Comparison of ENCODE assay signal across 17 cellular contexts in the genomic region with DNA sequence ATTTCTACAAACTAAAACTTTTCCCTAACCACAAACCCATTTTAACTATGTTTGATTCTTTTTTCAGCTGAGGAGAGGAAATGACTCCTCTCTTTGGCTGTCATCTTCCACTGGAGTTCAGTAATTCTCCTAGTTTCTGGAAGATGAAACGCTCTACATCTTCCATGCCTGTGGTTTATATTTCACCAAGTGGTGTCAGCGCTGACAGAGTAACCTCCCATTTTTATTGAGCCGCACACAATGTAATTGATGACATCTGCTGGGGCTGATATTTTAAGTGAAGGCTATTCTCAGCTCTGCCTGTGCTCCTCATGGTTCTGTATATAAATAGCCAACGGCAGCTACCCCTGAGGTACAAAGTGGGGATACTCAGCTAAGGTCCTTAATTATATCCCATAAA.
A peak's percentile ranks its signal among the peaks of the same experiment; 100 is the strongest.
DNase-seq lines count a peak whose midpoint lies in the region; ATAC-seq and TF ChIP-seq lines count a peak whose summit lies in the region.
"Had no signal": no experiment of that assay in that cellular context is flagged by ENCODE, and none has a peak within 500 bp of the region (broad histone marks: within the 10 kb centered on the region; RNA-seq: fewer than 3 reads in every experiment).

No MANE protein-coding gene starts in this region.

- POLR2A ChIA-PET in HEK293T (lab: Yijun Ruan, JAX), result no interaction called here

- intact Hi-C loops in tibial artery (cut with DNase I; ENCODE audit: low total_unique reads), result no loop called here
- intact Hi-C loops in activated T-helper 2 cell treated with anti-CD3 and anti-CD28 coated beads, Interferon-gamma antibody, Interleukin-2, Interleukin-4, amounts not matched to agents 10 μg/mL and 5 μg/mL and 100 μg/mL, durations not matched to agents 14 hours and 24 hours and 36 hours (cut with micrococcal nuclease), result no loop called here

- no peaks in the 10 kb centered on the region for H3K9me3 Mint-ChIP-seq in activated T-helper 2 cell treated with anti-CD3 and anti-CD28 coated beads, Interferon-gamma antibody, Interleukin-2, Interleukin-4, amounts not matched to agents 10 μg/mL and 5 μg/mL and 100 μg/mL, durations not matched to agents 14 hours and 24 hours and 36 hours
- H3K9me3 Mint-ChIP-seq: activated B cell treated with CpG ODN at 0.5 μM for 24 hours had no signal

- no peak overlapping the region for H3K27ac ChIP-seq in cardiac muscle cell
- H3K27ac ChIP-seq in tibial artery, result peak overlapping the region; percentile 12 to 26
- H3K27ac ChIP-seq: Peyer's patch, stomach had no signal

- H3K4me1 ChIP-seq in adipocyte (ENCODE audit: control insufficient read depth, insufficient read depth, low read length) (peaks cover 60% of the 10 kb centered on the region), cardiac muscle cell (ENCODE audit: low read depth) (peaks cover 58% of the 10 kb centered on the region), tibial artery (peaks cover 0 to 32% (median 4%) of the 10 kb centered on the region in 4 donors)
- H3K4me1 ChIP-seq: Peyer's patch, stomach had no signal

- peak overlapping the region; percentile 8 for H3K4me3 ChIP-seq in adipocyte (ENCODE audit: low read length)
- H3K4me3 ChIP-seq in cardiac muscle cell, result no peak overlapping the region
- H3K4me3 ChIP-seq in tibial artery, result no peak overlapping the region
- H3K4me3 ChIP-seq: GM12878, Peyer's patch, stomach had no signal

- H3K4me1 Mint-ChIP-seq in activated T-helper 2 cell treated with anti-CD3 and anti-CD28 coated beads, Interferon-gamma antibody, Interleukin-2, Interleukin-4, amounts not matched to agents 10 μg/mL and 5 μg/mL and 100 μg/mL, durations not matched to agents 14 hours and 24 hours and 36 hours (ENCODE audit: low read depth), result no peaks in the 10 kb centered on the region
- H3K4me1 Mint-ChIP-seq: activated B cell treated with CpG ODN at 0.5 μM for 24 hours; CD4-positive, alpha-beta memory T cell had no signal

- no peak overlapping the region for H3K27ac Mint-ChIP-seq in activated T-helper 2 cell treated with anti-CD3 and anti-CD28 coated beads, Interferon-gamma antibody, Interleukin-2, Interleukin-4, amounts not matched to agents 10 μg/mL and 5 μg/mL and 100 μg/mL, durations not matched to agents 14 hours and 24 hours and 36 hours
- H3K27ac Mint-ChIP-seq: activated B cell treated with CpG ODN at 0.5 μM for 24 hours; CD4-positive, alpha-beta memory T cell had no signal

- no peak for ATAC-seq in GM21619 (IDR thresholded peaks at IDR 0.05; ENCODE audit: unreplicated experiment)
- ATAC-seq: GM12878 had no signal

- CTCF ChIA-PET in HEK293T (lab: Yijun Ruan, JAX), result no interaction called here

- no peak overlapping the region for H3K4me3 Mint-ChIP-seq in activated T-helper 2 cell treated with anti-CD3 and anti-CD28 coated beads, Interferon-gamma antibody, Interleukin-2, Interleukin-4, amounts not matched to agents 10 μg/mL and 5 μg/mL and 100 μg/mL, durations not matched to agents 14 hours and 24 hours and 36 hours (ENCODE audit: low read depth)
- H3K4me3 Mint-ChIP-seq: activated B cell treated with CpG ODN at 0.5 μM for 24 hours; CD4-positive, alpha-beta memory T cell had no signal

- peak; percentile 81 for DNase-seq in GM03348 (ENCODE audit: low spot score)
- DNase-seq in adipocyte (ENCODE audit: low read depth), result peak; percentile 58
- peak; percentile 26 to 57 for DNase-seq in cardiac muscle cell (ENCODE audit: low read depth in 1 of 2, low spot score in 1 of 2)
- DNase-seq in tibial artery, result no peak
- DNase-seq in HEK293T (ENCODE audit: extremely low spot score), result no peak
- DNase-seq in activated T-helper 2 cell treated with anti-CD3 and anti-CD28 coated beads, Interferon-gamma antibody, Interleukin-2, Interleukin-4, amounts not matched to agents 10 μg/mL and 5 μg/mL and 100 μg/mL, durations not matched to agents 14 hours and 24 hours and 36 hours (ENCODE audit: low spot score), result no peak
- DNase-seq: activated B cell treated with CpG ODN at 0.5 μM for 24 hours; activated effector memory CD4-positive, alpha-beta T cell treated with Interleukin-2 at 50 U/mL for 16 hours; amniotic stem cell; CD4-positive, alpha-beta memory T cell; cortex of kidney; MV-4-11; NCI-H2029 treated with DMSO at 0.1 percent for 48 hours; Peyer's patch; stomach had no signal

- H3K27me3 ChIP-seq in adipocyte (replicated peaks; ENCODE audit: control insufficient read depth, insufficient read depth, low read length) (no peaks in the 10 kb centered on the region), cardiac muscle cell (no peaks in the 10 kb centered on the region), tibial artery (no peaks in the 10 kb centered on the region)
- H3K27me3 ChIP-seq: Peyer's patch, stomach had no signal

- H3K36me3 Mint-ChIP-seq in activated T-helper 2 cell treated with anti-CD3 and anti-CD28 coated beads, Interferon-gamma antibody, Interleukin-2, Interleukin-4, amounts not matched to agents 10 μg/mL and 5 μg/mL and 100 μg/mL, durations not matched to agents 14 hours and 24 hours and 36 hours (ENCODE audit: low read depth), result no peaks in the 10 kb centered on the region
- H3K36me3 Mint-ChIP-seq: CD4-positive, alpha-beta memory T cell had no signal

- peaks cover 3% of the 10 kb centered on the region for H3K36me3 ChIP-seq in adipocyte (ENCODE audit: control insufficient read depth, insufficient read depth, low read length, severe bottlenecking)
- H3K36me3 ChIP-seq in cardiac muscle cell, result no peaks in the 10 kb centered on the region
- no peaks in the 10 kb centered on the region for H3K36me3 ChIP-seq in tibial artery
- H3K36me3 ChIP-seq: Peyer's patch, stomach had no signal

- H3K27me3 Mint-ChIP-seq in activated T-helper 2 cell treated with anti-CD3 and anti-CD28 coated beads, Interferon-gamma antibody, Interleukin-2, Interleukin-4, amounts not matched to agents 10 μg/mL and 5 μg/mL and 100 μg/mL, durations not matched to agents 14 hours and 24 hours and 36 hours (ENCODE audit: low read depth), result peaks cover 2% of the 10 kb centered on the region

- no peak for TF ChIP-seq CTCF in cardiac muscle cell (IDR thresholded peaks at IDR 0.05; ENCODE audit: low read depth, low read length)
- no peak for TF ChIP-seq CTCF in tibial artery (IDR thresholded peaks at IDR 0.05)

- H3K9me3 ChIP-seq in adipocyte (ENCODE audit: control insufficient read depth, low read length) (no peaks in the 10 kb centered on the region), cardiac muscle cell (ENCODE audit: low read depth) (no peaks in the 10 kb centered on the region), tibial artery (no peaks in the 10 kb centered on the region)
- H3K9me3 ChIP-seq: Peyer's patch, stomach had no signal

- H3K9ac ChIP-seq in adipocyte (ENCODE audit: low read length), result peak overlapping the region; percentile 2

TF ChIP-seq in HEK293T, 16 proteins besides CTCF, POLR2A, EP300 and RAD21:
- TF ChIP-seq CTBP1 (IDR thresholded peaks at IDR 0.05; ENCODE audit: borderline replicate concordance), result no peak
- TF ChIP-seq FOXM1 (IDR thresholded peaks at IDR 0.05; ENCODE audit: borderline replicate concordance), result no peak
- no peak for TF ChIP-seq BHLHE40 (IDR thresholded peaks at IDR 0.05; ENCODE audit: borderline replicate concordance)
- TF ChIP-seq FOXK2 (IDR thresholded peaks at IDR 0.05), result no peak
- no peak for TF ChIP-seq ZNF384 (IDR thresholded peaks at IDR 0.05)
- TF ChIP-seq NFRKB (IDR thresholded peaks at IDR 0.05), result no peak
- no peak for TF ChIP-seq L3MBTL2 (conservative IDR thresholded peaks at IDR 0.05)
- no peak for TF ChIP-seq ARNT (IDR thresholded peaks at IDR 0.05)

Comparison
In these comparisons a context has a peak if more than half of its experiments do, and no peak if none do; other contexts are left out.
1. DNase-seq: peak in GM03348 (single experiment), adipocyte (single experiment) and cardiac muscle cell (2 of 2); none in tibial artery (0 of 2), HEK293T (single experiment) and activated T-helper 2 cell treated with anti-CD3 and anti-CD28 coated beads, Interferon-gamma antibody, Interleukin-2, Interleukin-4, amounts not matched to agents 10 μg/mL and 5 μg/mL and 100 μg/mL, durations not matched to agents 14 hours and 24 hours and 36 hours (single experiment).